In genomic region chr17:71184716-71185115, GRCh38 we compare ENCODE assay signal across 23 cellular contexts.
DNase-seq lines count a peak whose midpoint lies in the region; ATAC-seq and TF ChIP-seq lines count a peak whose summit lies in the region.
"Had no signal": no experiment of that assay in that cellular context is flagged by ENCODE, and none has a peak within 500 bp of the region (broad histone marks: within the 10 kb centered on the region; RNA-seq: fewer than 3 reads in every experiment).

No MANE protein-coding gene starts in this region.

- H3K27me3 Mint-ChIP-seq in activated T-cell treated with anti-CD3 and anti-CD28 coated beads, Interleukin-2, amount 50 U/mL, for 24 hours: no peaks in the 10 kb centered on the region
- H3K27me3 Mint-ChIP-seq: activated CD4-positive, alpha-beta memory T cell treated with anti-CD3 and anti-CD28 coated beads for 36 hours; activated naive CD8-positive, alpha-beta T cell treated with anti-CD3 and anti-CD28 coated beads, Interleukin-2, amount 50 U/mL, for 24 hours; B cell had no signal

- WGBS in mammary epithelial cell (ENCODE audit: low coverage, missing lambda C conversion rate): 17% methylated on average over 1 of the region's 4 CpGs
- 23 to 51% (median 28%) methylated on average over 4 of the region's 4 CpGs for WGBS in psoas muscle, 3 donors
- WGBS in upper lobe of left lung, 2 donors: 83% methylated on average over 4 of the region's 4 CpGs

- no peak overlapping the region for H3K4me3 Mint-ChIP-seq in activated T-cell treated with anti-CD3 and anti-CD28 coated beads, Interleukin-2, amount 50 U/mL, for 24 hours
- H3K4me3 Mint-ChIP-seq: activated CD4-positive, alpha-beta memory T cell treated with anti-CD3 and anti-CD28 coated beads for 36 hours; activated naive CD8-positive, alpha-beta T cell treated with anti-CD3 and anti-CD28 coated beads, Interleukin-2, amount 50 U/mL, for 24 hours; B cell; neural crest cell had no signal

- POLR2A ChIA-PET in HEK293 (lab: Yijun Ruan, JAX): no interaction called here

- BruUV-seq in mammary epithelial cell (replicated peaks; lab: Mats Ljungman, UMichigan): no TSS peak

- no peaks in the 10 kb centered on the region for H3K4me1 Mint-ChIP-seq in activated T-cell treated with anti-CD3 and anti-CD28 coated beads, Interleukin-2, amount 50 U/mL, for 24 hours (ENCODE audit: low read depth)
- H3K4me1 Mint-ChIP-seq: activated naive CD8-positive, alpha-beta T cell treated with anti-CD3 and anti-CD28 coated beads, Interleukin-2, amount 50 U/mL, for 24 hours; B cell had no signal

- H3K4me3 ChIP-seq in HEK293 (ENCODE audit: low read depth, low read length): no peak overlapping the region
- no peak overlapping the region for H3K4me3 ChIP-seq in mammary epithelial cell (replicated peaks in 1 of 3; ENCODE audit: insufficient read depth in 1 of 3, low read depth in 2 of 3, low read length in 3 of 3)
- H3K4me3 ChIP-seq in psoas muscle: no peak overlapping the region
- no peak overlapping the region for H3K4me3 ChIP-seq in upper lobe of left lung
- no peak overlapping the region for H3K4me3 ChIP-seq in colonic mucosa
- H3K4me3 ChIP-seq: body of pancreas, coronary artery, left lung, thyroid gland had no signal

- peaks cover 29% of the 10 kb centered on the region for H3K4me1 ChIP-seq in HEK293 (ENCODE audit: control insufficient read depth, insufficient read depth, low read length)
- peaks cover 27% of the 10 kb centered on the region for H3K4me1 ChIP-seq in mammary epithelial cell (ENCODE audit: insufficient read depth, low read length)
- H3K4me1 ChIP-seq in psoas muscle: no peaks in the 10 kb centered on the region
- H3K4me1 ChIP-seq in upper lobe of left lung: no peaks in the 10 kb centered on the region
- no peaks in the 10 kb centered on the region for H3K4me1 ChIP-seq in colonic mucosa
- H3K4me1 ChIP-seq: left lung had no signal

- H3K27ac ChIP-seq in HEK293 (ENCODE audit: extremely low read depth, low read depth, low read length): no peak overlapping the region
- H3K27ac ChIP-seq in mammary epithelial cell (ENCODE audit: insufficient read depth, low read depth, low read length): no peak overlapping the region
- no peak overlapping the region for H3K27ac ChIP-seq in psoas muscle
- no peak overlapping the region for H3K27ac ChIP-seq in upper lobe of left lung
- no peak overlapping the region for H3K27ac ChIP-seq in colonic mucosa
- H3K27ac ChIP-seq: body of pancreas, coronary artery, left lung, thyroid gland had no signal

- no peak overlapping the region for H3K27ac Mint-ChIP-seq in activated T-cell treated with anti-CD3 and anti-CD28 coated beads, Interleukin-2, amount 50 U/mL, for 24 hours
- H3K27ac Mint-ChIP-seq: activated CD4-positive, alpha-beta memory T cell treated with anti-CD3 and anti-CD28 coated beads for 36 hours; activated naive CD8-positive, alpha-beta T cell treated with anti-CD3 and anti-CD28 coated beads, Interleukin-2, amount 50 U/mL, for 24 hours; B cell; progenitor cell of endocrine pancreas had no signal

- no peak for TF ChIP-seq EP300 in upper lobe of left lung (IDR thresholded peaks at IDR 0.05)

- CTCF ChIA-PET in HEK293 (lab: Yijun Ruan, JAX): interaction anchor here (0.6 kb wide), 1 partner anchor 58 kb away, joined by 3 read pairs; no protein-coding TSS in a partner anchor
- CTCF ChIA-PET in mammary epithelial cell (lab: Charles Lee; ENCODE audit: low non-redundant PET): no interaction called here

- no peak overlapping the region for H2AFZ ChIP-seq in mammary epithelial cell (ENCODE audit: low read depth, low read length)

- H3K27me3 ChIP-seq in mammary epithelial cell (ENCODE audit: insufficient read depth, low read length) (no peaks in the 10 kb centered on the region), psoas muscle (ENCODE audit: insufficient read depth in 3 of 3, low read length in 2 of 3) (no peaks in the 10 kb centered on the region), upper lobe of left lung (no peaks in the 10 kb centered on the region), colonic mucosa (no peaks in the 10 kb centered on the region)
- H3K27me3 ChIP-seq: body of pancreas, left lung, thyroid gland had no signal

- dilution Hi-C loops in mammary epithelial cell (cut with HindIII; ENCODE audit: low sequenced_read_pairs): no loop called here

- TF ChIP-seq POLR2A in upper lobe of left lung (IDR thresholded peaks at IDR 0.05): no peak

- TF ChIP-seq CTCF in HEK293 (tag by site-specific recombination; IDR thresholded peaks at IDR 0.05) (no peak), mammary epithelial cell (conservative IDR thresholded peaks at IDR 0.05 in 1 of 2, IDR thresholded peaks at IDR 0.05 in 1 of 2; ENCODE audit: extremely low read depth in 1 of 2, insufficient read depth in 1 of 2, low read depth in 1 of 2, low read length in 2 of 2) (no peak), psoas muscle (IDR thresholded peaks at IDR 0.05) (no peak), upper lobe of left lung (IDR thresholded peaks at IDR 0.05) (no peak), colonic mucosa (IDR thresholded peaks at IDR 0.05) (no peak)

- no peaks in the 10 kb centered on the region for H3K36me3 ChIP-seq in HEK293 (ENCODE audit: control insufficient read depth in 2 of 2, insufficient read depth in 1 of 2, low read length in 2 of 2)
- H3K36me3 ChIP-seq in mammary epithelial cell (ENCODE audit: insufficient read depth, low read length): no peaks in the 10 kb centered on the region
- no peaks in the 10 kb centered on the region for H3K36me3 ChIP-seq in psoas muscle (ENCODE audit: insufficient read depth in 1 of 2, low read depth in 1 of 2)
- H3K36me3 ChIP-seq in upper lobe of left lung: no peaks in the 10 kb centered on the region
- no peaks in the 10 kb centered on the region for H3K36me3 ChIP-seq in colonic mucosa
- H3K36me3 ChIP-seq: left lung, thyroid gland had no signal

- in situ Hi-C loops in mammary epithelial cell (cut with MboI; ENCODE audit: low sequenced_read_pairs in 2 of 2): no loop called here

- H3K4me2 ChIP-seq in mammary epithelial cell (ENCODE audit: insufficient read depth, low read depth, low read length): no peak overlapping the region

- no peaks in the 10 kb centered on the region for H4K20me1 ChIP-seq in mammary epithelial cell (ENCODE audit: insufficient read depth, low read length)

- H3K9ac ChIP-seq in mammary epithelial cell (ENCODE audit: insufficient read depth, low read length) (no peak overlapping the region), colonic mucosa (ENCODE audit: low read depth in 2 of 2, low read length in 2 of 2) (no peak overlapping the region)

- ATAC-seq in psoas muscle (peak; percentile 80 to 98 (median 89)), upper lobe of left lung (ENCODE audit: low FRiP score in 2 of 2) (no peak)
- ATAC-seq: activated naive CD8-positive, alpha-beta T cell treated with anti-CD3 and anti-CD28 coated beads, Interleukin-2, amount 50 U/mL, for 24 hours; body of pancreas; left lung had no signal

- DNase-seq in GM03348 (ENCODE audit: low spot score) (peak; percentile 18), mammary epithelial cell (peak; percentile 54), psoas muscle (no peak), upper lobe of left lung (no peak), colonic mucosa (no peak)
- no peak for DNase-seq in activated T-cell treated with anti-CD3 and anti-CD28 coated beads, Interleukin-2, amount 50 U/mL, for 24 hours
- DNase-seq: activated CD4-positive, alpha-beta memory T cell treated with anti-CD3 and anti-CD28 coated beads for 36 hours; activated CD4-positive, CD25-positive, alpha-beta regulatory T cell; activated effector memory CD4-positive, alpha-beta T cell treated with anti-CD3 and anti-CD28 coated beads, Interleukin-2, amount 50 U/mL, for 16 hours; activated naive CD8-positive, alpha-beta T cell treated with anti-CD3 and anti-CD28 coated beads, Interleukin-2, amount 50 U/mL, for 24 hours; body of pancreas; DMS79 treated with DMSO at 0.1 percent for 48 hours; left lung; NCI-H146; stimulated activated CD4-positive, alpha-beta T cell treated with anti-CD3 and anti-CD28 coated beads, Interleukin-2, amount 100 ng/mL, for 48 hours; stimulated activated naive CD4-positive, alpha-beta T cell; T1000; thyroid gland had no signal

- peaks cover 2% of the 10 kb centered on the region for H3K9me3 Mint-ChIP-seq in activated T-cell treated with anti-CD3 and anti-CD28 coated beads, Interleukin-2, amount 50 U/mL, for 24 hours

- intact Hi-C loops in mammary epithelial cell (cut with micrococcal nuclease) (loop anchor here (5.0 kb wide), 1 partner anchor 273 kb away; no protein-coding TSS in a partner anchor), psoas muscle (cut with DNase I) (no loop called here), colonic mucosa (cut with DNase I) (no loop called here)

- no peaks in the 10 kb centered on the region for H3K79me2 ChIP-seq in mammary epithelial cell (ENCODE audit: insufficient read depth, low read length)

- H3K9me3 ChIP-seq in HEK293 (ENCODE audit: control insufficient read depth, insufficient read depth, low read depth, low read length): no peaks in the 10 kb centered on the region
- no peaks in the 10 kb centered on the region for H3K9me3 ChIP-seq in mammary epithelial cell (replicated peaks; ENCODE audit: insufficient read depth, low read length)
- H3K9me3 ChIP-seq in psoas muscle: no peaks in the 10 kb centered on the region
- no peaks in the 10 kb centered on the region for H3K9me3 ChIP-seq in upper lobe of left lung
- H3K9me3 ChIP-seq in colonic mucosa: no peaks in the 10 kb centered on the region
- H3K9me3 ChIP-seq: body of pancreas, left lung, thyroid gland had no signal

- no peaks in the 10 kb centered on the region for H3K36me3 Mint-ChIP-seq in activated T-cell treated with anti-CD3 and anti-CD28 coated beads, Interleukin-2, amount 50 U/mL, for 24 hours (ENCODE audit: low read depth)
- H3K36me3 Mint-ChIP-seq: activated CD4-positive, alpha-beta memory T cell treated with anti-CD3 and anti-CD28 coated beads for 36 hours had no signal

TF ChIP-seq in HEK293, 187 proteins besides CTCF, POLR2A, EP300 and RAD21 (continues in another document):
- no peak for TF ChIP-seq ZNF549 (tag by site-specific recombination; IDR thresholded peaks at IDR 0.05)
- no peak for TF ChIP-seq ZNF571 (tag by site-specific recombination; IDR thresholded peaks at IDR 0.05)
- TF ChIP-seq ZNF558 (tag by site-specific recombination; IDR thresholded peaks at IDR 0.05): no peak
- TF ChIP-seq ZNF248 (tag by site-specific recombination; IDR thresholded peaks at IDR 0.05): no peak
- no peak for TF ChIP-seq ZNF19 (tag by site-specific recombination; IDR thresholded peaks at IDR 0.05; ENCODE audit: low read depth)
- TF ChIP-seq ZNF362 (tag by site-specific recombination; IDR thresholded peaks at IDR 0.05): peak; percentile 14; the same call in 1 of the 2 replicates
- no peak for TF ChIP-seq ZBTB1 (tag by site-specific recombination; IDR thresholded peaks at IDR 0.05)

Comparison
In these comparisons a context has a peak if more than half of its experiments do, and no peak if none do; other contexts are left out.
1. DNase-seq: peak in GM03348 (single experiment) and mammary epithelial cell (single experiment); none in psoas muscle (0 of 2), upper lobe of left lung (0 of 2), activated T-cell treated with anti-CD3 and anti-CD28 coated beads, Interleukin-2, amount 50 U/mL, for 24 hours (single experiment) and colonic mucosa (single experiment).
2. ATAC-seq: peak in psoas muscle (4 of 4); none in upper lobe of left lung (0 of 2).